21 cellular contexts compared by ENCODE assay signal in the genomic region with DNA sequence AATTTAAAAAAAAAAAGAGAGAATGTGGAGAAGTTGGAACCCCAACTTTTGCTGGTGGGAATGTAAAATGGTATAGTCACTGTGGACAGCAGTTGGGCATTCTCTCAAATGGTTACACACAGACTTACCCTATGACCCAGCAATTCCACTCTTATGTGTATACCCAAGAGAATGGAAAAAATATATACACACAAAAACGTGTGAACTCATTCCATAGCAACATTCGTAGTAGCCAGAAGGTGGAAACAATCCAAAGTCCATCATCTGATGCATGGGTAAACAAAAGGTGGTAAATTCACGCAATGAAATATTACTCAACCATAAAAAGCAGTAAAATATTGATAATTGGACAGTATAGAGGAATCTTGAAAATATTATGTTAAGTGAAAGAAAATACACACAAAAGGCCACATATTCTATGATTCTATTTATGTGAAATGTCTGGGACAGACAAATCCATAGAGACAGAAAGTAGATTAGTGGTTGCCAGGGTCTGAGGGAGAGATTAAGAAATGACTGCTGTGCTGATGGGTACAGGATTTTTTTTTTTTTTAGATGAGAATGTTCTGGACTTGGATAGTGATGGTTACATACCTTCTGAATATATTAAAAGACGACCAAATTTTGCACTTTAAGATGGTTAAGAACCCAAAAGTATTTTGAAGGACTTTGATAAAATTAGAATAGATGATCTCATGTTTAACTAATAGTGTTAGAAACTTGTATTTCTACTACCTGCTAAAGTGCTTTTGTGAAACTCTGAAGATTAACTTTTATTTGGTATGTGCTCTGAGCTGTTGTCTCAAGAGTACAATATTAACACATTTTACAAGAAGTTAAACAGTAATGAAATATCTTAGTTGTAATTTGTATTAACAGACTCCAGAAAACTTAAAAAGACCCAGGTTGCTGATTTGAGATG.
DNase-seq lines count a peak whose midpoint lies in the region; ATAC-seq, FAIRE-seq and TF ChIP-seq lines count a peak whose summit lies in the region.
"Had no signal": no experiment of that assay in that cellular context is flagged by ENCODE, and none has a peak within 500 bp of the region (broad histone marks: within the 10 kb centered on the region; RNA-seq: fewer than 3 reads in every experiment).

No MANE protein-coding gene starts in this region.

- FAIRE-seq in pancreas (lab: Jason Lieb, UNC) = no peak
- FAIRE-seq: HTR-8/SVneo, RCC 7860 had no signal

- DNase-seq in chondrocyte (ENCODE audit: low spot score) (no peak), pancreas (no peak), SKM-1 (lab: John Stamatoyannopoulos, UW; ENCODE audit: unreplicated experiment) (no peak), T1000 (lab: John Stamatoyannopoulos, UW) (no peak)
- DNase-seq: activated CD4-positive, alpha-beta T cell treated with anti-CD3 and anti-CD28 coated beads for 1 hour; effector memory CD4-positive, alpha-beta T cell; H7; head of caudate nucleus; immature natural killer cell; naive thymus-derived CD4-positive, alpha-beta T cell; NCI-H1436 treated with DMSO at 0.1 percent for 48 hours; NCI-H774; posterior cingulate gyrus had no signal

- H3K27me3 ChIP-seq in pancreas = no peaks in the 10 kb centered on the region

- intact Hi-C loops in pancreas (cut with DNase I) = no loop called here

- no peaks in the 10 kb centered on the region for H3K9me3 ChIP-seq in pancreas

- H3K9me3 Mint-ChIP-seq in chondrocyte (ENCODE audit: low read depth) = peaks cover 2% of the 10 kb centered on the region
- H3K9me3 Mint-ChIP-seq: central memory CD8-positive, alpha-beta T cell had no signal

- no peak overlapping the region for H3K4me3 ChIP-seq in pancreas
- H3K4me3 ChIP-seq: SK-N-MC had no signal

- no peaks in the 10 kb centered on the region for H3K36me3 ChIP-seq in pancreas

- peaks cover 0 to 17% (median 4%) of the 10 kb centered on the region in 3 donors for H3K4me1 ChIP-seq in pancreas

- H3K27me3 Mint-ChIP-seq in chondrocyte (ENCODE audit: low read depth) = no peaks in the 10 kb centered on the region
- H3K27me3 Mint-ChIP-seq: central memory CD8-positive, alpha-beta T cell; naive thymus-derived CD4-positive, alpha-beta T cell had no signal

- TF ChIP-seq CTCF in chondrocyte (IDR thresholded peaks at IDR 0.05) (no peak), pancreas (IDR thresholded peaks at IDR 0.05) (no peak)

- ATAC-seq in GM21529 (IDR thresholded peaks at IDR 0.05; ENCODE audit: unreplicated experiment) (peak; percentile 19), HG03159 (IDR thresholded peaks at IDR 0.05; ENCODE audit: unreplicated experiment) (peak; percentile 13), pancreas (peak; percentile 48 to 59 (median 50)), GM19455 (IDR thresholded peaks at IDR 0.05; ENCODE audit: unreplicated experiment) (no peak), HG03571 (IDR thresholded peaks at IDR 0.05; ENCODE audit: unreplicated experiment) (no peak)
- ATAC-seq: naive thymus-derived CD4-positive, alpha-beta T cell had no signal

- WGBS in pancreas, 2 donors = 22 to 30% methylated on average over 4 of the region's 4 CpGs

- peak overlapping the region in 2 of 4 donors; percentile 30 to 50 for H3K27ac ChIP-seq in pancreas
- H3K27ac ChIP-seq: SK-N-MC had no signal

- H3K4me3 Mint-ChIP-seq in chondrocyte (ENCODE audit: unreplicated experiment) = no peak overlapping the region
- H3K4me3 Mint-ChIP-seq: central memory CD8-positive, alpha-beta T cell; immature natural killer cell; naive thymus-derived CD4-positive, alpha-beta T cell had no signal

- H3K4me1 Mint-ChIP-seq in chondrocyte (ENCODE audit: low read depth) = peaks cover 25% of the 10 kb centered on the region
- H3K4me1 Mint-ChIP-seq: central memory CD8-positive, alpha-beta T cell; immature natural killer cell had no signal

- H3K36me3 Mint-ChIP-seq in chondrocyte (ENCODE audit: low read depth) = no peaks in the 10 kb centered on the region

- H3K27ac Mint-ChIP-seq in chondrocyte (ENCODE audit: unreplicated experiment) = peak overlapping the region; percentile 22
- H3K27ac Mint-ChIP-seq: immature natural killer cell had no signal

Comparison
In these comparisons a context has a peak if more than half of its experiments do, and no peak if none do; other contexts are left out.
1. ATAC-seq: peak in GM21529 (single experiment), HG03159 (single experiment) and pancreas (4 of 4); none in GM19455 (single experiment) and HG03571 (single experiment).